Comparison of ENCODE assay signal across 1 cellular context in genomic region chr12:122947352-122947792, GRCh38.
TF ChIP-seq lines count a peak whose summit lies in the region.

No MANE protein-coding gene starts in this region.

TF ChIP-seq in GM12878, 131 proteins besides CTCF, POLR2A, EP300 and RAD21:
- TF ChIP-seq MEF2B (IDR thresholded peaks at IDR 0.05; ENCODE audit: partially characterized antibody, poor library complexity, severe bottlenecking) (no peak), USF1 (IDR thresholded peaks at IDR 0.05; ENCODE audit: borderline replicate concordance, extremely low read length, insufficient read depth, low read depth, low read length) (peak; percentile 8), IKZF1 (conservative IDR thresholded peaks at IDR 0.05) (no peak)
